Comparison of ENCODE assay signal across 8 cellular contexts in the genomic region with DNA sequence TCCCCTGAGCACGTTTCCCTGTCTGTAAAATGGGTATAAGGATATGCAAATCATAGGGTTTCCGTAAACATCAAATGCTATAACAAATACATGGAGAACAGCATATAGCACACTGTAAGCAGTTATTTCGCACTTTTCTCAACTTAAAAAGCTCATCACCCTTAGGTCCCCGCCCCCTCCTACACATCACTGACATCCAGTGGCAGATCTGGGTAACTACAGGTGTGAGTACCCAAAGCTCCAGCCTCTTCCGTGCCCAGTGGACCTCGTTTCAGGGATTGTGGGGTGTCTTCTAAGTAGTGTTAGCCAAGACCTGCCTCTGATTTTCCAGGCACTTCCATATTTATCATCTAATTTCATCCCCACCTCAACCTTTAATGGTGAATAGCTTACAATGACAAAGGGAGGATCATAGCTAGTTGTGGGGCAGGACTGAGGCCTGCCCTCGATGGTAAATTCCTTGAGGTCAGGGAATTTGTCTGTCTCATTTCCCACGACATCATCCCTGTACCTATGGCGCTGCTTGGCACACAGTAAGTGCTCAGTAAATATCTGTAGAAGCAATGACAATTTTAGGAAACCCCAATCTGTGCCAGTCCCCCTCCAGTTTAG.
DNase-seq lines count a peak whose midpoint lies in the region; ATAC-seq, FAIRE-seq and TF ChIP-seq lines count a peak whose summit lies in the region.

No MANE protein-coding gene starts in this region.

- H3K4me3 ChIP-seq in IMR-90 (ENCODE audit: insufficient read depth, low read depth, low read length), result no peak overlapping the region
- no peak overlapping the region for H3K4me3 ChIP-seq in fibroblast of mammary gland (ENCODE audit: control insufficient read depth, low read depth, low read length)
- no peak overlapping the region for H3K4me3 ChIP-seq in pancreas

- no TSS peak for BruUV-seq in IMR-90 (replicated peaks; lab: Mats Ljungman, UMichigan)

- peak; percentile 83 for ATAC-seq in GM21529 (IDR thresholded peaks at IDR 0.05; ENCODE audit: unreplicated experiment)
- peak; percentile 93 for ATAC-seq in IMR-90 (ENCODE audit: low read depth)
- peak in 3 of 4 donors; percentile 85 to 87 (median 86) for ATAC-seq in pancreas

- peak overlapping the region in 1 of 2 experiments; percentile 4; a peak in 1 of 4 replicates for H4K8ac ChIP-seq in IMR-90 (ENCODE audit: low read depth in 2 of 2, low read length in 2 of 2)

- H2AK9ac ChIP-seq in IMR-90 (replicated peaks; ENCODE audit: low read depth, low read length, poor library complexity), result no peak overlapping the region

- H3K79me1 ChIP-seq in IMR-90 (ENCODE audit: low read depth in 1 of 2, low read length in 2 of 2), result no peaks in the 10 kb centered on the region

- H2BK20ac ChIP-seq in IMR-90 (ENCODE audit: low read depth, low read length), result no peak overlapping the region

- WGBS in IMR-90 (ENCODE audit: extremely low coverage in 2 of 2, insufficient read length in 1 of 2), 2 experiments, result no CpG with 5 or more reads among the region's 9 CpGs
- 30 to 38% methylated on average over 9 of the region's 9 CpGs for WGBS in pancreas, 2 donors

- no peaks in the 10 kb centered on the region for H3K9me3 Mint-ChIP-seq in activated T-cell treated with anti-CD3 and anti-CD28 coated beads, Interleukin-2, amount 50 U/mL, for 24 hours
- H3K9me3 Mint-ChIP-seq in T-helper 2 cell treated with Interferon-gamma antibody and Interleukin-4, amounts not matched to agents 5 μg/mL and 100 μg/mL, for 36 hours, result no peaks in the 10 kb centered on the region

- H4K20me1 ChIP-seq in IMR-90 (ENCODE audit: insufficient read depth, low read length), result no peaks in the 10 kb centered on the region

- H3K36me3 Mint-ChIP-seq in activated T-cell treated with anti-CD3 and anti-CD28 coated beads, Interleukin-2, amount 50 U/mL, for 24 hours (ENCODE audit: low read depth), result no peaks in the 10 kb centered on the region
- H3K36me3 Mint-ChIP-seq in T-helper 2 cell treated with Interferon-gamma antibody and Interleukin-4, amounts not matched to agents 5 μg/mL and 100 μg/mL, for 36 hours (ENCODE audit: low read depth), result no peaks in the 10 kb centered on the region

- DNase-seq in activated T-cell treated with anti-CD3 and anti-CD28 coated beads for 48 hours (ENCODE audit: low read depth), result peak; percentile 31
- DNase-seq in activated T-cell treated with anti-CD3 and anti-CD28 coated beads, Interleukin-2, amount 50 U/mL, for 24 hours, result no peak
- peak; percentile 55 for DNase-seq in IMR-90
- peak; percentile 7 for DNase-seq in T-helper 2 cell treated with Interferon-gamma antibody and Interleukin-4, amounts not matched to agents 5 μg/mL and 100 μg/mL, for 36 hours (ENCODE audit: low spot score)
- peak; percentile 62 for DNase-seq in fibroblast of mammary gland (ENCODE audit: low read depth)
- DNase-seq in pancreas, result peak in 2 of 6 donors; percentile 22 to 45
- no peak for DNase-seq in DMS79 treated with DMSO at 0.1 percent for 48 hours (lab: John Stamatoyannopoulos, UW)

- dilution Hi-C loops in IMR-90 (cut with HindIII; ENCODE audit: low sequenced_read_pairs, unreplicated experiment), result no loop called here

- no peaks in the 10 kb centered on the region for H3K9me1 ChIP-seq in IMR-90 (ENCODE audit: insufficient read depth, low read length)

- 0 out of 2 replicates have a peak overlapping the region, but pooled peaks have one; percentile 50 for H2AK5ac ChIP-seq in IMR-90 (ENCODE audit: low read depth, low read length)

- peaks cover 13% of the 10 kb centered on the region for H3K27me3 Mint-ChIP-seq in activated T-cell treated with anti-CD3 and anti-CD28 coated beads, Interleukin-2, amount 50 U/mL, for 24 hours
- peaks cover 7% of the 10 kb centered on the region for H3K27me3 Mint-ChIP-seq in T-helper 2 cell treated with Interferon-gamma antibody and Interleukin-4, amounts not matched to agents 5 μg/mL and 100 μg/mL, for 36 hours (ENCODE audit: low read depth)

- peaks cover 5% of the 10 kb centered on the region for H3K4me1 ChIP-seq in IMR-90 (ENCODE audit: control insufficient read depth, insufficient read depth, low read length)
- H3K4me1 ChIP-seq in pancreas, result no peaks in the 10 kb centered on the region

- peak; percentile 84 for TF ChIP-seq RAD21 in IMR-90 (IDR thresholded peaks at IDR 0.05; ENCODE audit: low read length)

- no peak overlapping the region for H2BK120ac ChIP-seq in IMR-90 (ENCODE audit: low read depth, low read length)

- CTCF ChIA-PET in IMR-90 (lab: Yijun Ruan, JAX), result interaction anchor here (0.6 to 3.8 kb wide), 17 partner anchors 9 to 465 kb away, joined by 3 to 28 read pairs (median 3); a partner anchor contains a TSS

- no peak overlapping the region for H3K27ac ChIP-seq in IMR-90 (ENCODE audit: insufficient read depth, low read length)
- no peak overlapping the region for H3K27ac ChIP-seq in pancreas

- in situ Hi-C loops in IMR-90 (cut with MboI; ENCODE audit: low sequenced_read_pairs), result no loop called here

- H2AFZ ChIP-seq in IMR-90 (replicated peaks; ENCODE audit: low read length, poor library complexity), result no peak overlapping the region

- TF ChIP-seq CTCF in IMR-90 (conservative IDR thresholded peaks at IDR 0.05; ENCODE audit: low read depth, low read length), result peak; percentile 77
- peak; percentile 85 for TF ChIP-seq CTCF in fibroblast of mammary gland (conservative IDR thresholded peaks at IDR 0.05; ENCODE audit: control insufficient read depth, insufficient read depth, low read depth, low read length)
- TF ChIP-seq CTCF in pancreas (IDR thresholded peaks at IDR 0.05), result peak; percentile 27 to 60 (median 36)

- H2BK15ac ChIP-seq in IMR-90 (ENCODE audit: low read depth, low read length), result no peak overlapping the region

- H2BK5ac ChIP-seq in IMR-90 (ENCODE audit: low read depth, low read length, poor library complexity, severe bottlenecking), result no peak overlapping the region

- H3K27ac Mint-ChIP-seq in activated T-cell treated with anti-CD3 and anti-CD28 coated beads, Interleukin-2, amount 50 U/mL, for 24 hours, result no peak overlapping the region
- H3K27ac Mint-ChIP-seq in T-helper 2 cell treated with Interferon-gamma antibody and Interleukin-4, amounts not matched to agents 5 μg/mL and 100 μg/mL, for 36 hours, result no peak overlapping the region

- H4K91ac ChIP-seq in IMR-90 (ENCODE audit: insufficient read depth, low read depth, low read length), result no peak overlapping the region

- H3K9me3 ChIP-seq in IMR-90 (ENCODE audit: control insufficient read depth, insufficient read depth, low read length), result no peaks in the 10 kb centered on the region
- H3K9me3 ChIP-seq in pancreas, result no peaks in the 10 kb centered on the region

- no peak overlapping the region for H3K4me3 Mint-ChIP-seq in activated T-cell treated with anti-CD3 and anti-CD28 coated beads, Interleukin-2, amount 50 U/mL, for 24 hours
- no peak overlapping the region for H3K4me3 Mint-ChIP-seq in T-helper 2 cell treated with Interferon-gamma antibody and Interleukin-4, amounts not matched to agents 5 μg/mL and 100 μg/mL, for 36 hours

- no peak overlapping the region for H3K23ac ChIP-seq in IMR-90 (ENCODE audit: low read depth, low read length)

- TF ChIP-seq POLR2A in IMR-90 (IDR thresholded peaks at IDR 0.05; ENCODE audit: low read depth, low read length), result no peak

- no peaks in the 10 kb centered on the region for H3K4me1 Mint-ChIP-seq in activated T-cell treated with anti-CD3 and anti-CD28 coated beads, Interleukin-2, amount 50 U/mL, for 24 hours (ENCODE audit: low read depth)
- H3K4me1 Mint-ChIP-seq in T-helper 2 cell treated with Interferon-gamma antibody and Interleukin-4, amounts not matched to agents 5 μg/mL and 100 μg/mL, for 36 hours (ENCODE audit: low read depth), result no peaks in the 10 kb centered on the region

- H3K4ac ChIP-seq in IMR-90 (ENCODE audit: low read depth, low read length), result no peak overlapping the region

- no peaks in the 10 kb centered on the region for H3K36me3 ChIP-seq in IMR-90 (ENCODE audit: control insufficient read depth, insufficient read depth, low read length)
- no peaks in the 10 kb centered on the region for H3K36me3 ChIP-seq in pancreas

- H4K5ac ChIP-seq in IMR-90 (ENCODE audit: low read depth, low read length), result no peak overlapping the region

- H3K14ac ChIP-seq in IMR-90 (replicated peaks; ENCODE audit: low read depth, low read length), result no peak overlapping the region

- no peak overlapping the region for H3K9ac ChIP-seq in IMR-90 (ENCODE audit: low read depth, low read length)

- no peak overlapping the region for H3K4me2 ChIP-seq in IMR-90 (ENCODE audit: low read depth, low read length)

- no peak overlapping the region for H3K18ac ChIP-seq in IMR-90 (ENCODE audit: low read depth, low read length)

- FAIRE-seq in pancreas (lab: Jason Lieb, UNC), result no peak

- no peak overlapping the region for H3K56ac ChIP-seq in IMR-90 (ENCODE audit: extremely low read depth, insufficient read depth, low read length)

- intact Hi-C loops in IMR-90 (cut with micrococcal nuclease), result loop anchor here (1.0 to 10.0 kb wide), 4 partner anchors 303 to 455 kb away; no protein-coding TSS in a partner anchor
- intact Hi-C loops in pancreas (cut with DNase I), result no loop called here

- POLR2A ChIA-PET in IMR-90 (lab: Charles Lee; ENCODE audit: unreplicated experiment), result no interaction called here

- no peaks in the 10 kb centered on the region for H3K27me3 ChIP-seq in IMR-90 (ENCODE audit: control insufficient read depth, insufficient read depth, low read length)
- H3K27me3 ChIP-seq in pancreas, result no peaks in the 10 kb centered on the region

TF ChIP-seq in IMR-90, 13 proteins besides CTCF, POLR2A, EP300 and RAD21:
- TF ChIP-seq SMC3 (IDR thresholded peaks at IDR 0.05; ENCODE audit: low read depth, low read length) (peak; percentile 68), CEBPB (IDR thresholded peaks at IDR 0.05; ENCODE audit: low read depth, low read length) (no peak)

Comparison
In these comparisons a context has a peak if more than half of its experiments do, and no peak if none do; other contexts are left out.
1. DNase-seq: peak in activated T-cell treated with anti-CD3 and anti-CD28 coated beads for 48 hours (single experiment), IMR-90 (single experiment), T-helper 2 cell treated with Interferon-gamma antibody and Interleukin-4, amounts not matched to agents 5 μg/mL and 100 μg/mL, for 36 hours (single experiment) and fibroblast of mammary gland (single experiment); none in activated T-cell treated with anti-CD3 and anti-CD28 coated beads, Interleukin-2, amount 50 U/mL, for 24 hours (single experiment) and DMS79 treated with DMSO at 0.1 percent for 48 hours (single experiment).
2. Peak in every context shown above with its lines, with median percentiles within 50 percentile points of each other: ATAC-seq and CTCF ChIP-seq.